In genomic region chr9:77826116-77826515, GRCh38 we compare ENCODE assay signal across 1 cellular context.
TF ChIP-seq lines count a peak whose summit lies in the region.

No MANE protein-coding gene starts in this region.

TF ChIP-seq in WTC11, 78 proteins besides CTCF, POLR2A, EP300 and RAD21 (continued from another document):
- TF ChIP-seq GABPB1 (CRISPR knock-in tag; IDR thresholded peaks at IDR 0.05), result no peak
